Comparison of ENCODE assay signal across 8 cellular contexts in genomic region chr1:41322835-41323234, GRCh38. TPM values are rescaled to one million over a fixed set of nuclear protein-coding genes. Genes with fewer than 3 reads are reported as not detected.
DNase-seq lines count a peak whose midpoint lies in the region; ATAC-seq, FAIRE-seq and TF ChIP-seq lines count a peak whose summit lies in the region.

No MANE protein-coding gene starts in this region.

- POLR2A ChIA-PET in PC-3 (lab: Charles Lee; ENCODE audit: unreplicated experiment): interaction anchor here (1.0 kb wide), 1 partner anchor 96 kb away, joined by 7 read pairs; no protein-coding TSS in a partner anchor
- POLR2A ChIA-PET in K562 (lab: Yijun Ruan, JAX): interaction anchor here (0.6 to 1.7 kb wide), 6 partner anchors 9 to 110 kb away, joined by 3 to 5 read pairs (median 4); no protein-coding TSS in a partner anchor

- H3K9me2 ChIP-seq in PC-3 (replicated peaks; ENCODE audit: low read length): no peaks in the 10 kb centered on the region

- intact Hi-C loops in PC-3 (cut with micrococcal nuclease): loop anchor here (1.0 kb wide), 2 partner anchors 94 to 109 kb away; no protein-coding TSS in a partner anchor
- intact Hi-C loops in K562 (cut with micrococcal nuclease): loop anchor here (1.0 to 2.0 kb wide), 2 partner anchors 94 to 110 kb away; no protein-coding TSS in a partner anchor
- intact Hi-C loops in kidney (cut with DNase I): no loop called here

- in situ Hi-C loops in K562 (cut with MboI): no loop called here

- 0 out of 2 replicates have a peak, but pooled peaks cover under 1% of the 10 kb centered on the region for H3K4me1 ChIP-seq in PC-3 (ENCODE audit: insufficient read depth, low read length)
- H3K4me1 ChIP-seq in K562 (replicated peaks in 1 of 2; ENCODE audit: control insufficient read depth in 2 of 2, insufficient read depth in 2 of 2, low read length in 2 of 2): no peaks in the 10 kb centered on the region
- H3K4me1 ChIP-seq in kidney (ENCODE audit: control insufficient read depth in 1 of 2, insufficient read depth in 1 of 2, low read depth in 1 of 2, low read length in 2 of 2): no peaks in the 10 kb centered on the region

- TF ChIP-seq RAD21 in K562 (CRISPR knock-in tag; conservative IDR thresholded peaks at IDR 0.05 in 1 of 2, IDR thresholded peaks at IDR 0.05 in 1 of 2): peak; percentile 94 to 96

- H3K9ac ChIP-seq in PC-3 (ENCODE audit: low read length): no peak overlapping the region
- H3K9ac ChIP-seq in K562 (ENCODE audit: insufficient read depth in 1 of 2, low read depth in 2 of 2, low read length in 2 of 2): no peak overlapping the region
- H3K9ac ChIP-seq in kidney (ENCODE audit: low read length in 2 of 2): no peak overlapping the region

- DNase-seq in COLO668 (lab: John Stamatoyannopoulos, UW; ENCODE audit: unreplicated experiment): peak; percentile 87
- DNase-seq in H7: peak; percentile 90
- DNase-seq in PC-3: peak; percentile 66
- peak; percentile 60 to 75 (median 62) for DNase-seq in K562 (ENCODE audit: extremely low read depth in 1 of 4, low spot score in 3 of 4)
- no peak for DNase-seq in kidney
- DNase-seq in substantia nigra (lab: John Stamatoyannopoulos, UW): peak in 36 of 49 donors; percentile 5 to 70 (median 32)
- no peak for DNase-seq in SIG-M5 (lab: John Stamatoyannopoulos, UW)

- H3K36me3 ChIP-seq in H7 (replicated peaks; ENCODE audit: control insufficient read depth, insufficient read depth, low read length) (no peaks in the 10 kb centered on the region), PC-3 (ENCODE audit: low read depth, low read length) (no peaks in the 10 kb centered on the region), K562 (ENCODE audit: control insufficient read depth, insufficient read depth, low read length) (no peaks in the 10 kb centered on the region), kidney (ENCODE audit: control insufficient read depth in 1 of 2, insufficient read depth in 2 of 2, low read length in 2 of 2) (no peaks in the 10 kb centered on the region)

- H3K9me1 ChIP-seq in K562 (ENCODE audit: control insufficient read depth, insufficient read depth, low read length): no peaks in the 10 kb centered on the region

- under 1% methylated on average over 7 of the region's 7 CpGs for WGBS in K562 (ENCODE audit: insufficient coverage, low coverage, missing lambda C conversion rate)

- H4K20me1 ChIP-seq in PC-3 (ENCODE audit: low read length): no peaks in the 10 kb centered on the region
- no peaks in the 10 kb centered on the region for H4K20me1 ChIP-seq in K562 (replicated peaks; ENCODE audit: control insufficient read depth, insufficient read depth, low read length)

- TF ChIP-seq EP300 in K562 (IDR thresholded peaks at IDR 0.05; ENCODE audit: low read length): no peak

- TF ChIP-seq POLR2A in K562 (conservative IDR thresholded peaks at IDR 0.05): no peak

- CTCF ChIA-PET in PC-3 (lab: Charles Lee) (interaction anchor here (0.9 to 1.1 kb wide), 2 partner anchors 96 to 193 kb away, joined by 3 to 4 read pairs; no protein-coding TSS in a partner anchor), K562 (lab: Yijun Ruan, JAX; ENCODE audit: low intra/inter-chr PET ratio) (interaction anchor here (0.8 to 3.4 kb wide), 6 partner anchors 9 to 110 kb away, joined by 3 to 60 read pairs (median 5); no protein-coding TSS in a partner anchor)

- H3F3A ChIP-seq in PC-3 (ENCODE audit: low read length, unreplicated experiment): no peaks in the 10 kb centered on the region

- BruUV-seq in PC-3 (replicated peaks; lab: Mats Ljungman, UMichigan) (no TSS peak), K562 (replicated peaks; lab: Mats Ljungman, UMichigan) (no TSS peak)

- H3K27me3 ChIP-seq in H7 (ENCODE audit: control insufficient read depth, insufficient read depth, low read length) (no peaks in the 10 kb centered on the region; the same call in 1 of the 2 replicates), PC-3 (ENCODE audit: low read length) (no peaks in the 10 kb centered on the region), K562 (ENCODE audit: control insufficient read depth in 2 of 2, insufficient read depth in 2 of 2, low read length in 2 of 2) (peaks cover 15 to 49% of the 10 kb centered on the region in 2 experiments)

- H3K27ac ChIP-seq in PC-3 (ENCODE audit: low read length) (no peak overlapping the region), K562 (ENCODE audit: extremely low read depth, low read depth, low read length) (no peak overlapping the region), kidney (ENCODE audit: low read depth in 2 of 2, low read length in 2 of 2) (no peak overlapping the region), substantia nigra (ENCODE audit: low read depth, low read length, poor library complexity, severe bottlenecking) (no peak overlapping the region)

- H3K9me3 ChIP-seq in PC-3 (ENCODE audit: low read length): no peaks in the 10 kb centered on the region
- no peaks in the 10 kb centered on the region for H3K9me3 ChIP-seq in K562 (replicated peaks; ENCODE audit: control insufficient read depth, insufficient read depth, low read depth, low read length)
- H3K9me3 ChIP-seq in kidney (ENCODE audit: control insufficient read depth in 1 of 2, low read length in 2 of 2): no peaks in the 10 kb centered on the region

- H3K4me3 ChIP-seq in H7 (ENCODE audit: insufficient read depth, low read depth, low read length) (no peak overlapping the region), PC-3 (ENCODE audit: low read length) (no peak overlapping the region), K562 (no peak overlapping the region), kidney (ENCODE audit: low read length in 2 of 2) (no peak overlapping the region)

- TF ChIP-seq CTCF in PC-3 (conservative IDR thresholded peaks at IDR 0.05; ENCODE audit: low read depth, low read length): peak; percentile 73
- TF ChIP-seq CTCF in K562 (IDR thresholded peaks at IDR 0.05 in 2 of 3, conservative IDR thresholded peaks at IDR 0.05 in 1 of 3; ENCODE audit: insufficient read depth in 2 of 3, low read depth in 1 of 3, low read length in 3 of 3): peak; percentile 85 to 90 (median 87)
- TF ChIP-seq CTCF in kidney (IDR thresholded peaks at IDR 0.05; ENCODE audit: borderline replicate concordance, extremely low read depth, insufficient read depth): peak; percentile 51

- no peak overlapping the region for H2AFZ ChIP-seq in PC-3 (ENCODE audit: low read length)
- no peak overlapping the region for H2AFZ ChIP-seq in K562 (ENCODE audit: low read depth, low read length)

- H3K4me2 ChIP-seq in PC-3 (ENCODE audit: low read length) (no peak overlapping the region), K562 (ENCODE audit: insufficient read depth, low read length) (no peak overlapping the region)

- FAIRE-seq in K562 (lab: Jason Lieb, UNC) (peak; percentile 79), kidney (lab: Jason Lieb, UNC) (no peak)

- peak; percentile 99 for ATAC-seq in PC-3
- ATAC-seq in K562: peak; percentile 95
- no peak for ATAC-seq in GM18873 (IDR thresholded peaks at IDR 0.05; ENCODE audit: low FRiP score, unreplicated experiment)

- H3K79me2 ChIP-seq in PC-3 (ENCODE audit: low read length) (no peaks in the 10 kb centered on the region), K562 (ENCODE audit: control insufficient read depth, insufficient read depth, low read length) (no peaks in the 10 kb centered on the region)

TF ChIP-seq in K562, 482 proteins besides CTCF, POLR2A, EP300 and RAD21 (continues in another document):
- TF ChIP-seq ZNF408 (CRISPR knock-in tag; IDR thresholded peaks at IDR 0.05; ENCODE audit: low read depth): no peak

RNA-seq across cellular contexts. Expression of gene FOXO6, which starts 38.4 kb away (rescaled TPM):
- total RNA-seq in H7 (2014; rRNA removed; shearing (Covaris generic)): 0.97 and 1.00 TPM in 2 replicates
- total RNA-seq in PC-3 (2014; rRNA removed) (1.2 and 5.4 TPM in 2 replicates), K562 (2014; rRNA removed) (0.08 TPM in 1 of 2 replicates, not detected in the other), K562 (2014; rRNA removed; fragmentation: Illumina TruSeq; extraction: Trizol) (not detected in 2 replicates), K562 (2015; rRNA removed; fragmentation: Illumina TruSeq; extraction: Trizol) (0.04 TPM in 1 of 2 replicates, not detected in the other), K562 (2021) (0.31 and 0.38 TPM in 2 replicates), kidney (1.0 TPM)
- total RNA-seq in K562 (2011; cell fraction: chromatin; rRNA removed; ENCODE audit: low replicate concordance): not detected in 2 replicates
- total RNA-seq in K562 (2011; cell fraction: nucleolus; rRNA removed): 0.17 and 0.53 TPM in 2 replicates
- total RNA-seq in K562 (2011; cell fraction: nucleoplasm; rRNA removed): not detected in 2 replicates
- polyA plus RNA-seq in K562 (2011; rRNA removed) (not detected in 2 replicates), K562 (2014; fragmentation: Illumina TruSeq; extraction: Trizol) (0.10 TPM in 1 of 2 replicates, not detected in the other), K562 (2014; fragmentation: Nextera tagmentation; extraction: Ambion mirVana) (not detected), K562 (2014; rRNA removed) (0.13 and 0.43 TPM in 2 replicates), kidney (ENCODE audit: insufficient read depth, low read depth, low replicate concordance) (0.47 TPM)
- not detected in 2 replicates for polyA plus RNA-seq in K562 (2011; cell fraction: cytosol; rRNA removed)
- polyA plus RNA-seq in K562 (2011; cell fraction: nucleus; rRNA removed): 0.04 and 0.06 TPM in 2 replicates
- polyA plus RNA-seq in K562 (2012): 0.18 and 0.51 TPM in 2 replicates
- polyA minus RNA-seq in K562 (2011; rRNA and poly(A)+ RNA removed): 0.14 TPM in 1 of 2 replicates, not detected in the other
- polyA minus RNA-seq in K562 (2011; cell fraction: cytosol; rRNA and poly(A)+ RNA removed): not detected in 2 replicates
- 0.22 and 0.27 TPM in 2 replicates for polyA minus RNA-seq in K562 (2011; cell fraction: nucleus; rRNA and poly(A)+ RNA removed)

Comparison
In these comparisons a context has a peak if more than half of its experiments do, and no peak if none do; other contexts are left out.
1. DNase-seq: peak in COLO668 (single experiment), H7 (single experiment), PC-3 (single experiment), K562 (4 of 4) and substantia nigra (36 of 49); none in kidney (single experiment) and SIG-M5 (single experiment).
2. Peak in every context shown above with its lines, with median percentiles within 50 percentile points of each other: CTCF ChIP-seq.